Comparison of ENCODE assay signal across 8 cellular contexts in the genomic region with DNA sequence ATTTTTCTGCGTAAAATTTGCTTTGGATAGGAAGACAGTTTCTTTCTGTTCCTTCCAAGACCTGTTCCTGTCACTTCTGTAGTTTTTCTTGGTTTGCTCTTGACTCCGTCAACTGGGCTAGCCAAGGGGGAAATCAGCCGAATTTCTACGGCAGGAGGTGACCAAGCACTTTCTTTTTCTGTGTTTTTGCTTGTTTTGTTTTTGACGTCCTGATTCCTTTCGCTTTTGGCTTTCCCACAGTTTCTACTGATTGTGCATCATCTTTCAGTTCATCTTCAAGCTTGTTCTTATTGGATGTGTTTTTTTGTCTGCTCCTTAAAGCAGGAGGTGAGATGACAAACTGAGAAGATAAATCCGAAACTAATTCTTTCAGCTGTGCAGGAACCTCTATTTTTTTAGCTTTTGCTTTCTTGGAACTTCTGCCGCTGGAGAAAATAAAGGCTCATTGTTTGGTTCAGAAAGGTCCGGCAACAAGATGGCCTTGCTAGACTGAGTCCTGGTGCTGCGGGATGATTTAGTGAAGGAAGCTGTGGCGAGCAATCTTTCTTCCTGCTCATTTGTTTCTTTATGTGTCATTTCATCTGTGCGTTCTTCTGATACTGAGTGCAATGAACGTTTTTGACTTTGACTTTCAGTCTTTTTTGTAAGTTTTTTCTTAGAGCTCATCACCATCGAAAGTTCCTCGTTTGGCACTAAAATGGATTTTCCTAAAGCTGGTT.
DNase-seq lines count a peak whose midpoint lies in the region; ATAC-seq and TF ChIP-seq lines count a peak whose summit lies in the region.
"Not testable (repeated sequence)": the region's sequence is repeated elsewhere in the genome, so short reads cannot be mapped to it uniquely, and the experiment has no call there.

No MANE protein-coding gene starts in this region.

- H3K27me3 ChIP-seq in naive thymus-derived CD4-positive, alpha-beta T cell (ENCODE audit: control insufficient read depth in 2 of 2, insufficient read depth in 2 of 2, low read length in 2 of 2) = not testable (repeated sequence)

- POLR2A ChIA-PET in naive thymus-derived CD4-positive, alpha-beta T cell (lab: Charles Lee) = not testable (repeated sequence)

- not testable (repeated sequence) for DNase-seq in CD14-positive monocyte (ENCODE audit: low spot score); naive thymus-derived CD4-positive, alpha-beta T cell
- peak; percentile 17 for DNase-seq in SK-MEL-5 (ENCODE audit: low read depth, low spot score)
- DNase-seq in activated naive CD4-positive, alpha-beta T cell treated with anti-CD3 and anti-CD28 coated beads for 36 hours = peak; percentile 15

- intact Hi-C loops in CD14-positive monocyte (cut with micrococcal nuclease); activated naive CD4-positive, alpha-beta T cell treated with anti-CD3 and anti-CD28 coated beads for 36 hours (cut with micrococcal nuclease): not testable (repeated sequence)
- intact Hi-C loops in naive thymus-derived CD4-positive, alpha-beta T cell (cut with micrococcal nuclease) = loop anchor here in 1 of 2 donors (5.0 kb wide), 1 partner anchor 194 kb away; a partner anchor contains a TSS

- H3K4me1 ChIP-seq in naive thymus-derived CD4-positive, alpha-beta T cell (ENCODE audit: control insufficient read depth in 2 of 2, insufficient read depth in 2 of 2, low read length in 2 of 2) = not testable (repeated sequence)

- H3K27ac Mint-ChIP-seq in CD14-positive monocyte = peak overlapping the region in 2 of 7 donors; percentile 36 to 51
- peak overlapping the region; percentile 33 for H3K27ac Mint-ChIP-seq in activated naive CD4-positive, alpha-beta T cell treated with anti-CD3 and anti-CD28 coated beads for 36 hours
- peak overlapping the region in 1 of 9 donors; percentile 74 for H3K27ac Mint-ChIP-seq in naive thymus-derived CD4-positive, alpha-beta T cell

- CTCF ChIA-PET in activated naive CD4-positive, alpha-beta T cell treated with anti-CD3 and anti-CD28 coated beads for 36 hours (lab: Charles Lee); naive thymus-derived CD4-positive, alpha-beta T cell (lab: Charles Lee): not testable (repeated sequence)

- not testable (repeated sequence) for H3K27me3 Mint-ChIP-seq in CD14-positive monocyte (ENCODE audit: low read depth in 3 of 3)
- H3K27me3 Mint-ChIP-seq in activated naive CD4-positive, alpha-beta T cell treated with anti-CD3 and anti-CD28 coated beads for 36 hours (ENCODE audit: low read depth) = peaks cover 11% of the 10 kb centered on the region
- peaks cover 13 to 58% (median 33%) of the 10 kb centered on the region in 5 donors for H3K27me3 Mint-ChIP-seq in naive thymus-derived CD4-positive, alpha-beta T cell

- H3K4me3 ChIP-seq in naive thymus-derived CD4-positive, alpha-beta T cell (ENCODE audit: low read length) = not testable (repeated sequence)

- ATAC-seq in GM18519 (IDR thresholded peaks at IDR 0.05; ENCODE audit: low FRiP score, unreplicated experiment) = peak; percentile 60
- ATAC-seq in GM21381 (IDR thresholded peaks at IDR 0.05; ENCODE audit: unreplicated experiment) = peak; percentile 66
- peak; percentile 59 for ATAC-seq in HG02870 (IDR thresholded peaks at IDR 0.05; ENCODE audit: unreplicated experiment)
- peak; percentile 65 for ATAC-seq in HG03565 (IDR thresholded peaks at IDR 0.05; ENCODE audit: unreplicated experiment)
- ATAC-seq in naive thymus-derived CD4-positive, alpha-beta T cell = not testable (repeated sequence)

- H3K36me3 Mint-ChIP-seq in CD14-positive monocyte; activated naive CD4-positive, alpha-beta T cell treated with anti-CD3 and anti-CD28 coated beads for 36 hours (ENCODE audit: low read depth); naive thymus-derived CD4-positive, alpha-beta T cell: not testable (repeated sequence)

- not testable (repeated sequence) for H3K9me3 ChIP-seq in naive thymus-derived CD4-positive, alpha-beta T cell (ENCODE audit: control insufficient read depth in 2 of 3, low read length in 3 of 3)

- H3K4me1 Mint-ChIP-seq in CD14-positive monocyte; activated naive CD4-positive, alpha-beta T cell treated with anti-CD3 and anti-CD28 coated beads for 36 hours (ENCODE audit: low read depth): not testable (repeated sequence)
- peaks cover 0 to 14% (median 12%) of the 10 kb centered on the region in 7 donors for H3K4me1 Mint-ChIP-seq in naive thymus-derived CD4-positive, alpha-beta T cell

- in situ Hi-C loops in SK-MEL-5 (cut with HindIII; ENCODE audit: low pct_unique_long_range_greater_than_20kb, low sequenced_read_pairs) = not testable (repeated sequence)

- not testable (repeated sequence) for H3K27ac ChIP-seq in naive thymus-derived CD4-positive, alpha-beta T cell (ENCODE audit: low read depth, low read length)

- not testable (repeated sequence) for H3K9me3 Mint-ChIP-seq in CD14-positive monocyte; activated naive CD4-positive, alpha-beta T cell treated with anti-CD3 and anti-CD28 coated beads for 36 hours; naive thymus-derived CD4-positive, alpha-beta T cell

- H3K36me3 ChIP-seq in naive thymus-derived CD4-positive, alpha-beta T cell (ENCODE audit: control insufficient read depth in 2 of 3, insufficient read depth in 3 of 3, low read length in 3 of 3) = not testable (repeated sequence)

- TF ChIP-seq CTCF in CD14-positive monocyte (IDR thresholded peaks at IDR 0.05) = not testable (repeated sequence)

- peak overlapping the region; percentile 71 to 94 for H3K4me3 Mint-ChIP-seq in CD14-positive monocyte
- peak overlapping the region; percentile 49 for H3K4me3 Mint-ChIP-seq in activated naive CD4-positive, alpha-beta T cell treated with anti-CD3 and anti-CD28 coated beads for 36 hours
- peak overlapping the region; percentile 57 to 87 (median 77) for H3K4me3 Mint-ChIP-seq in naive thymus-derived CD4-positive, alpha-beta T cell
